17 cellular contexts compared by ENCODE assay signal in the genomic region with DNA sequence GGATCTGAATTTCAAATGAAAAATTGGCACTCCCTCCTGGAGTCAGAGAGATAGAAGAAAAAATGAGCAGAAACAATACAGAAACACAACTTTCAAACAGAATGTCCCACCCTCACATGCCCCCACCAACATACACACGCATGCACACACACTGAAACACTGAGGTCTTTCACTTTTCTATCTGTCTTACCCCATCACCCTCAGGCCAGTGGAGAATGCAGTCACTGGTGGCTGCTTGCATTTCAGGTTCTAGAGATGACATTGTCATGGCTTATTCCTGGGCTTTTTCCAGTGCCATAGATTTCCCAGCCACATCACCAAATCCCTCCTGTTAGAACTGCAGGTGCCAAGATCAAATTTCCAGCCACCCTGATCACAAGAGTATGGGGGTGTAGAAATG.
DNase-seq lines count a peak whose midpoint lies in the region; ATAC-seq and TF ChIP-seq lines count a peak whose summit lies in the region.
"Had no signal": no experiment of that assay in that cellular context is flagged by ENCODE, and none has a peak within 500 bp of the region (broad histone marks: within the 10 kb centered on the region; RNA-seq: fewer than 3 reads in every experiment).

No MANE protein-coding gene starts in this region.

- no peak overlapping the region for H3K27ac Mint-ChIP-seq in WTC11
- H3K27ac Mint-ChIP-seq: CD4-positive, CD25-positive, alpha-beta regulatory T cell; HFFc6 had no signal

- H3K4me1 ChIP-seq in gastrocnemius medialis: peaks cover 40 to 44% of the 10 kb centered on the region in 2 donors
- H3K4me1 ChIP-seq: SJCRH30 had no signal

- H3K27ac ChIP-seq in gastrocnemius medialis: peak overlapping the region in 3 of 4 donors; percentile 39 to 58 (median 49)
- H3K27ac ChIP-seq: A549, SJCRH30 had no signal

- no peaks in the 10 kb centered on the region for H3K36me3 Mint-ChIP-seq in WTC11
- H3K36me3 Mint-ChIP-seq: CD4-positive, CD25-positive, alpha-beta regulatory T cell had no signal

- intact Hi-C loops in gastrocnemius medialis (cut with DNase I; ENCODE audit: low total_unique reads): no loop called here

- no peaks in the 10 kb centered on the region for H3K9me3 Mint-ChIP-seq in WTC11
- H3K9me3 Mint-ChIP-seq: HFFc6 had no signal

- no peak overlapping the region for H3K4me3 ChIP-seq in gastrocnemius medialis
- H3K4me3 ChIP-seq: A549, SJCRH30 had no signal

- CTCF ChIA-PET in WTC11 (lab: Charles Lee): no interaction called here

- no peaks in the 10 kb centered on the region for H3K9me3 ChIP-seq in gastrocnemius medialis
- H3K9me3 ChIP-seq: A549, SJCRH30 had no signal

- H3K4me1 Mint-ChIP-seq in WTC11: peaks cover 30% of the 10 kb centered on the region
- H3K4me1 Mint-ChIP-seq: CD4-positive, CD25-positive, alpha-beta regulatory T cell had no signal

- no peaks in the 10 kb centered on the region for H3K27me3 ChIP-seq in gastrocnemius medialis
- H3K27me3 ChIP-seq: SJCRH30 had no signal

- TF ChIP-seq POLR2A in gastrocnemius medialis (IDR thresholded peaks at IDR 0.05): no peak

- POLR2A ChIA-PET in WTC11 (lab: Charles Lee): no interaction called here

- no peaks in the 10 kb centered on the region for H3K36me3 ChIP-seq in gastrocnemius medialis
- H3K36me3 ChIP-seq: SJCRH30 had no signal

- TF ChIP-seq CTCF in WTC11 (IDR thresholded peaks at IDR 0.05): no peak
- no peak for TF ChIP-seq CTCF in gastrocnemius medialis (IDR thresholded peaks at IDR 0.05 in 4 of 5, conservative IDR thresholded peaks at IDR 0.05 in 1 of 5)

- H3K4me3 Mint-ChIP-seq in WTC11: no peak overlapping the region
- H3K4me3 Mint-ChIP-seq: CD4-positive, CD25-positive, alpha-beta regulatory T cell; HFFc6 had no signal

- in situ Hi-C loops in gastrocnemius medialis (cut with MboI; ENCODE audit: low sequenced_read_pairs in 4 of 4): no loop called here

- ATAC-seq in WTC11 (peak; percentile 47), gastrocnemius medialis (peak in 1 of 2 donors; percentile 38)

- DNase-seq in NCI-H2107 (lab: John Stamatoyannopoulos, UW) (peak; percentile 33), NCI-H2107 treated with DMSO at 0.1 percent for 48 hours (lab: John Stamatoyannopoulos, UW; ENCODE audit: unreplicated experiment) (no peak), NCI-H146 (lab: John Stamatoyannopoulos, UW) (peak; percentile 68), WTC11 (ENCODE audit: low spot score) (no peak), gastrocnemius medialis (no peak), SKM-1 (lab: John Stamatoyannopoulos, UW; ENCODE audit: unreplicated experiment) (no peak), foreskin melanocyte (no peak)
- DNase-seq: CD4-positive, CD25-positive, alpha-beta regulatory T cell; GOT3; HFFc6; KG1; NCI-H345; NK-92 treated with Interleukin-12 subunit alpha and Interleukin-12 subunit beta, amount 100 ng/mL, for 24 hours; OCI-M1; RPMI8226; SJCRH30 had no signal

- no peaks in the 10 kb centered on the region for H3K27me3 Mint-ChIP-seq in WTC11 (ENCODE audit: low read depth)
- H3K27me3 Mint-ChIP-seq: CD4-positive, CD25-positive, alpha-beta regulatory T cell had no signal

TF ChIP-seq in WTC11, 78 proteins besides CTCF, POLR2A, EP300 and RAD21:
- no peak for TF ChIP-seq ELF4 (CRISPR knock-in tag; IDR thresholded peaks at IDR 0.05; ENCODE audit: low read depth)
- TF ChIP-seq GABPB1 (CRISPR knock-in tag; IDR thresholded peaks at IDR 0.05): no peak
- TF ChIP-seq, protein P1, sequence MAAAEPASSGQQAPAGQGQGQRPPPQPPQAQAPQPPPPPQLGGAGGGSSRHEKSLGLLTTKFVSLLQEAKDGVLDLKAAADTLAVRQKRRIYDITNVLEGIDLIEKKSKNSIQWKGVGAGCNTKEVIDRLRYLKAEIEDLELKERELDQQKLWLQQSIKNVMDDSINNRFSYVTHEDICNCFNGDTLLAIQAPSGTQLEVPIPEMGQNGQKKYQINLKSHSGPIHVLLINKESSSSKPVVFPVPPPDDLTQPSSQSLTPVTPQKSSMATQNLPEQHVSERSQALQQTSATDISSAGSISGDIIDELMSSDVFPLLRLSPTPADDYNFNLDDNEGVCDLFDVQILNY (CRISPR knock-in tag; IDR thresholded peaks at IDR 0.05): no peak
- TF ChIP-seq ZNF317 (CRISPR knock-in tag; IDR thresholded peaks at IDR 0.05; ENCODE audit: borderline replicate concordance, low read depth): no peak
- no peak for TF ChIP-seq PRRX2 (CRISPR knock-in tag; IDR thresholded peaks at IDR 0.05)
- TF ChIP-seq FOXK1 (CRISPR knock-in tag; IDR thresholded peaks at IDR 0.05): no peak
- no peak for TF ChIP-seq CBFB (CRISPR knock-in tag; IDR thresholded peaks at IDR 0.05; ENCODE audit: low read depth)

Comparison
In these comparisons a context has a peak if more than half of its experiments do, and no peak if none do; other contexts are left out.
1. DNase-seq: peak in NCI-H2107 (single experiment) and NCI-H146 (single experiment); none in NCI-H2107 treated with DMSO at 0.1 percent for 48 hours (single experiment), WTC11 (single experiment), gastrocnemius medialis (0 of 2), SKM-1 (single experiment) and foreskin melanocyte (single experiment).